Comparison of ENCODE assay signal across 1 cellular context in the genomic region with DNA sequence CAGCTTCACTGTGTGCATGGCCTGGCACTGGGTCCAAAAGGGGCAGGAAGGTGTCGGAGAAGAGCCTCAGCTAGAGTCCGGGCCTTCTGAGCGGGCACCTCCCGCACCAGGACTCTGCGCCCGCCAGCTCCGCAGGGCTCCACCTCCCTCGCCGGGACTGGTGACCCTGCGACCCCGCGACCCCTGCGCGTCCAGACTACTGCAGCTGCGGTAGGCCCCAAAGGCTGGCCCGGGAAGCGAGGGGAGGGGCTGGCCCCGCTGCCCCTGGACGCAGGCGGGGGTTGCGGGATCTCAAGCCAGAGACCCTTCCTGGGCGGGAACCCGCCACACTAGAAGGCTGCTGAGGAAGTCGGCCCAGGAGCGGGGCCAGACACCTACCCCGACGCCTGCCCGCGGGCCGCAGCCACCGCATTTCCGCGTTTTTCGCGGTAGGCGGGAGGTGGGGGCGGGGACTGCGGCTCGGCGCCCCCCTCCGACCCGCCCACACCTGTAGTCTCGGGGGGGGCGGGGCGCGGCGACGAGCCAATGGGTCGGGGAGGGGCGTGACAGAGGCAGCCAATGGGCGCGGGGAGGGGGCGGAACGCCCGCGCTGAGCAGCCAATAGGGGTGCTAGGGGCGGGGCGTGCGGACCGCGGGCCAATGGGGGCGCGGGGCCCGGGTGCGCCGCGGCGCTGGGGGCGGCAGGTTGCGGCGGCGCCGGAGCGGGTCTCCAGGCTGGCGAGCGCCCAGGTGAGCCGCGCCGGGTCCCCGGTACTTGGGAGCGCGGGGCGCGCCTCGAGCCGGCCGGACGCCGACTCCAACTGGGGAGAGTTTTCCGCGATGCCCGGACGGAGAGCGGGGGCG.
A peak's percentile ranks its signal among the peaks of the same experiment; 100 is the strongest.
TF ChIP-seq lines count a peak whose summit lies in the region.

A gene with protein sequence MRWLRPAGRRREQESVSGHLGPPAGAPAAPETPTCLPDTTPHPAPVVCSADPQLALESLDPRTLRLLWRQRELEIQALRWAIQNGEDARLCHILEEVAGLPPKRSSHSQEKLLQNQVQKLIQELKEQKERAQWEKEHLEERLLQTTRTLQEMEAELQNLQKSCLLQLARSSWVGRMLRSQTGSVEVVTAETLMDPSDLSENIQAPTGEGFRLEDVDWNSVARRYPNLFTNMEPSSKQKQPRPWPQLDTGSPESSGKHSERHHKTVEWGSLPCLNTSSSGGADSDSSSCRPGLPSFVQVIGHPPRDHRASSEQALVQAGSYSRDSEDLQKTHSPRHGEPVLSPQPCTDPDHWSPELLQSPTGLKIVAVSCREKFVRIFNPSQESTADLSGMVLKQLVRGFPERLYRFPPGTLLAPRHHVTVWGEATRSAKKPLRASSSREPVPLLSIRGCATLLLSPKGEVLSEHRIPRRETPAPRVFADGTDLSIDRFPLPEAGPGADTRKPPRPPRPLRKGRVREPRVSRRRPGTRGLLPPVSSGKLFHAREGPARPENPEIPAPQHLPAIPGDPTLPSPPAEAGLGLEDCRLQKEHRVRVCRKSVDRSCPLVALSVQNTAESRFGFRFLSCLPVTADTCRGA (minus strand): TSS at position 434 of the 843 bp plus-strand sequence. CDS start 22 bp downstream, at position 412.
A gene with protein sequence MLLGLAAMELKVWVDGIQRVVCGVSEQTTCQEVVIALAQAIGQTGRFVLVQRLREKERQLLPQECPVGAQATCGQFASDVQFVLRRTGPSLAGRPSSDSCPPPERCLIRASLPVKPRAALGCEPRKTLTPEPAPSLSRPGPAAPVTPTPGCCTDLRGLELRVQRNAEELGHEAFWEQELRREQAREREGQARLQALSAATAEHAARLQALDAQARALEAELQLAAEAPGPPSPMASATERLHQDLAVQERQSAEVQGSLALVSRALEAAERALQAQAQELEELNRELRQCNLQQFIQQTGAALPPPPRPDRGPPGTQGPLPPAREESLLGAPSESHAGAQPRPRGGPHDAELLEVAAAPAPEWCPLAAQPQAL (plus strand): TSS at position 666 of the 843 bp plus-strand sequence. CDS start 799 bp downstream, outside the sequence.

TF ChIP-seq in HEK293, 187 proteins besides CTCF, POLR2A, EP300 and RAD21 (continued from another document):
- TF ChIP-seq, protein P1, sequence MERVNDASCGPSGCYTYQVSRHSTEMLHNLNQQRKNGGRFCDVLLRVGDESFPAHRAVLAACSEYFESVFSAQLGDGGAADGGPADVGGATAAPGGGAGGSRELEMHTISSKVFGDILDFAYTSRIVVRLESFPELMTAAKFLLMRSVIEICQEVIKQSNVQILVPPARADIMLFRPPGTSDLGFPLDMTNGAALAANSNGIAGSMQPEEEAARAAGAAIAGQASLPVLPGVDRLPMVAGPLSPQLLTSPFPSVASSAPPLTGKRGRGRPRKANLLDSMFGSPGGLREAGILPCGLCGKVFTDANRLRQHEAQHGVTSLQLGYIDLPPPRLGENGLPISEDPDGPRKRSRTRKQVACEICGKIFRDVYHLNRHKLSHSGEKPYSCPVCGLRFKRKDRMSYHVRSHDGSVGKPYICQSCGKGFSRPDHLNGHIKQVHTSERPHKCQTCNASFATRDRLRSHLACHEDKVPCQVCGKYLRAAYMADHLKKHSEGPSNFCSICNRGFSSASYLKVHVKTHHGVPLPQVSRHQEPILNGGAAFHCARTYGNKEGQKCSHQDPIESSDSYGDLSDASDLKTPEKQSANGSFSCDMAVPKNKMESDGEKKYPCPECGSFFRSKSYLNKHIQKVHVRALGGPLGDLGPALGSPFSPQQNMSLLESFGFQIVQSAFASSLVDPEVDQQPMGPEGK (tag by site-specific recombination; IDR thresholded peaks at IDR 0.05) = peak; percentile 88
- TF ChIP-seq BCL11B (tag by site-specific recombination; IDR thresholded peaks at IDR 0.05; ENCODE audit: low read depth) (0 out of 2 replicates have a peak, but pooled peaks have one; percentile 50), SP3 (tag by site-specific recombination; IDR thresholded peaks at IDR 0.05) (peak; percentile 86), SP2 (tag by site-specific recombination; IDR thresholded peaks at IDR 0.05) (peak; percentile 70), ZNF341 (tag by site-specific recombination; IDR thresholded peaks at IDR 0.05; ENCODE audit: low read depth) (peak; percentile 25), ZBTB20 (tag by site-specific recombination; IDR thresholded peaks at IDR 0.05) (peak; percentile 84; the same call in 1 of the 2 replicates)
- TF ChIP-seq, protein P2, sequence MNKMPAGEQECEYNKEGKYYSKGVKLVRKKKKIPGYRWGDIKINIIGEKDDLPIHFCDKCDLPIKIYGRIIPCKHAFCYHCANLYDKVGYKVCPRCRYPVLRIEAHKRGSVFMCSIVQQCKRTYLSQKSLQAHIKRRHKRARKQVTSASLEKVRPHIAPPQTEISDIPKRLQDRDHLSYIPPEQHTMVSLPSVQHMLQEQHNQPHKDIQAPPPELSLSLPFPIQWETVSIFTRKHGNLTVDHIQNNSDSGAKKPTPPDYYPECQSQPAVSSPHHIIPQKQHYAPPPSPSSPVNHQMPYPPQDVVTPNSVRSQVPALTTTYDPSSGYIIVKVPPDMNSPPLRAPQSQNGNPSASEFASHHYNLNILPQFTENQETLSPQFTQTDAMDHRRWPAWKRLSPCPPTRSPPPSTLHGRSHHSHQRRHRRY (tag by site-specific recombination; IDR thresholded peaks at IDR 0.05) = no peak
